1 cellular context compared by ENCODE assay signal in genomic region chr12:3921142-3921520, GRCh38.
A peak's percentile ranks its signal among the peaks of the same experiment; 100 is the strongest.
TF ChIP-seq lines count a peak whose summit lies in the region.

No MANE protein-coding gene starts in this region.

TF ChIP-seq in HepG2, 621 proteins besides CTCF, POLR2A, EP300 and RAD21:
- TF ChIP-seq ZMYM3 (CRISPR knock-in tag; IDR thresholded peaks at IDR 0.05), result peak; percentile 49; the same call in 1 of the 2 replicates
- TF ChIP-seq TEAD2 (CRISPR knock-in tag; IDR thresholded peaks at IDR 0.05), result no peak
- TF ChIP-seq ZNF205 (CRISPR knock-in tag; IDR thresholded peaks at IDR 0.05), result no peak
- no peak for TF ChIP-seq ZSCAN5A (CRISPR knock-in tag; IDR thresholded peaks at IDR 0.05; ENCODE audit: borderline replicate concordance)
- no peak for TF ChIP-seq NFE2 (CRISPR knock-in tag; IDR thresholded peaks at IDR 0.05)
- no peak for TF ChIP-seq ZNF891 (CRISPR knock-in tag; IDR thresholded peaks at IDR 0.05)
- peak; percentile 81 for TF ChIP-seq ZNF768 (CRISPR knock-in tag; IDR thresholded peaks at IDR 0.05)
- no peak for TF ChIP-seq HMGXB3 (CRISPR knock-in tag; IDR thresholded peaks at IDR 0.05; ENCODE audit: borderline replicate concordance)
- no peak for TF ChIP-seq KMT2A (CRISPR knock-in tag; IDR thresholded peaks at IDR 0.05)
- TF ChIP-seq TCF12 (IDR thresholded peaks at IDR 0.05), result no peak
- TF ChIP-seq TCF12 (CRISPR knock-in tag; IDR thresholded peaks at IDR 0.05), result no peak
- no peak for TF ChIP-seq ZBTB7B (CRISPR knock-in tag; IDR thresholded peaks at IDR 0.05)
- TF ChIP-seq CBX2 (IDR thresholded peaks at IDR 0.05; ENCODE audit: low read depth, low read length), result peak; percentile 67; the same call in 1 of the 2 replicates
- no peak for TF ChIP-seq CBX2 (CRISPR knock-in tag; IDR thresholded peaks at IDR 0.05; ENCODE audit: low read depth)
- no peak for TF ChIP-seq ZNF749 (CRISPR knock-in tag; IDR thresholded peaks at IDR 0.05; ENCODE audit: borderline replicate concordance)
- no peak for TF ChIP-seq FUBP1 (CRISPR knock-in tag; IDR thresholded peaks at IDR 0.05; ENCODE audit: borderline replicate concordance)
- TF ChIP-seq ZBTB14 (CRISPR knock-in tag; IDR thresholded peaks at IDR 0.05), result no peak
- no peak for TF ChIP-seq ZNF678 (CRISPR knock-in tag; IDR thresholded peaks at IDR 0.05)
